Comparison of ENCODE assay signal across 2 cellular contexts in genomic region chr11:69361466-69361865, GRCh38.
TF ChIP-seq lines count a peak whose summit lies in the region.

No MANE protein-coding gene starts in this region.

TF ChIP-seq in GM23338, 12 proteins besides CTCF, POLR2A, EP300 and RAD21:
- TF ChIP-seq NANOG (IDR thresholded peaks at IDR 0.05; ENCODE audit: borderline replicate concordance) (no peak), ZNF114 (CRISPR knock-in tag; IDR thresholded peaks at IDR 0.05) (no peak), EZH2 (IDR thresholded peaks at IDR 0.05; ENCODE audit: low read depth, unreplicated experiment) (no peak), EZH2phosphoT487 (IDR thresholded peaks at IDR 0.05; ENCODE audit: unreplicated experiment) (no peak), JUNB (IDR thresholded peaks at IDR 0.05; ENCODE audit: unreplicated experiment) (no peak), POLR2AphosphoS5 (IDR thresholded peaks at IDR 0.05; ENCODE audit: low read depth) (no peak), ZNF331 (CRISPR knock-in tag; IDR thresholded peaks at IDR 0.05; ENCODE audit: low read depth) (no peak), CREB1 (CRISPR knock-in tag; IDR thresholded peaks at IDR 0.05; ENCODE audit: low read depth) (no peak), STAT1 (IDR thresholded peaks at IDR 0.05; ENCODE audit: unreplicated experiment) (no peak)
- TF ChIP-seq, protein P1, sequence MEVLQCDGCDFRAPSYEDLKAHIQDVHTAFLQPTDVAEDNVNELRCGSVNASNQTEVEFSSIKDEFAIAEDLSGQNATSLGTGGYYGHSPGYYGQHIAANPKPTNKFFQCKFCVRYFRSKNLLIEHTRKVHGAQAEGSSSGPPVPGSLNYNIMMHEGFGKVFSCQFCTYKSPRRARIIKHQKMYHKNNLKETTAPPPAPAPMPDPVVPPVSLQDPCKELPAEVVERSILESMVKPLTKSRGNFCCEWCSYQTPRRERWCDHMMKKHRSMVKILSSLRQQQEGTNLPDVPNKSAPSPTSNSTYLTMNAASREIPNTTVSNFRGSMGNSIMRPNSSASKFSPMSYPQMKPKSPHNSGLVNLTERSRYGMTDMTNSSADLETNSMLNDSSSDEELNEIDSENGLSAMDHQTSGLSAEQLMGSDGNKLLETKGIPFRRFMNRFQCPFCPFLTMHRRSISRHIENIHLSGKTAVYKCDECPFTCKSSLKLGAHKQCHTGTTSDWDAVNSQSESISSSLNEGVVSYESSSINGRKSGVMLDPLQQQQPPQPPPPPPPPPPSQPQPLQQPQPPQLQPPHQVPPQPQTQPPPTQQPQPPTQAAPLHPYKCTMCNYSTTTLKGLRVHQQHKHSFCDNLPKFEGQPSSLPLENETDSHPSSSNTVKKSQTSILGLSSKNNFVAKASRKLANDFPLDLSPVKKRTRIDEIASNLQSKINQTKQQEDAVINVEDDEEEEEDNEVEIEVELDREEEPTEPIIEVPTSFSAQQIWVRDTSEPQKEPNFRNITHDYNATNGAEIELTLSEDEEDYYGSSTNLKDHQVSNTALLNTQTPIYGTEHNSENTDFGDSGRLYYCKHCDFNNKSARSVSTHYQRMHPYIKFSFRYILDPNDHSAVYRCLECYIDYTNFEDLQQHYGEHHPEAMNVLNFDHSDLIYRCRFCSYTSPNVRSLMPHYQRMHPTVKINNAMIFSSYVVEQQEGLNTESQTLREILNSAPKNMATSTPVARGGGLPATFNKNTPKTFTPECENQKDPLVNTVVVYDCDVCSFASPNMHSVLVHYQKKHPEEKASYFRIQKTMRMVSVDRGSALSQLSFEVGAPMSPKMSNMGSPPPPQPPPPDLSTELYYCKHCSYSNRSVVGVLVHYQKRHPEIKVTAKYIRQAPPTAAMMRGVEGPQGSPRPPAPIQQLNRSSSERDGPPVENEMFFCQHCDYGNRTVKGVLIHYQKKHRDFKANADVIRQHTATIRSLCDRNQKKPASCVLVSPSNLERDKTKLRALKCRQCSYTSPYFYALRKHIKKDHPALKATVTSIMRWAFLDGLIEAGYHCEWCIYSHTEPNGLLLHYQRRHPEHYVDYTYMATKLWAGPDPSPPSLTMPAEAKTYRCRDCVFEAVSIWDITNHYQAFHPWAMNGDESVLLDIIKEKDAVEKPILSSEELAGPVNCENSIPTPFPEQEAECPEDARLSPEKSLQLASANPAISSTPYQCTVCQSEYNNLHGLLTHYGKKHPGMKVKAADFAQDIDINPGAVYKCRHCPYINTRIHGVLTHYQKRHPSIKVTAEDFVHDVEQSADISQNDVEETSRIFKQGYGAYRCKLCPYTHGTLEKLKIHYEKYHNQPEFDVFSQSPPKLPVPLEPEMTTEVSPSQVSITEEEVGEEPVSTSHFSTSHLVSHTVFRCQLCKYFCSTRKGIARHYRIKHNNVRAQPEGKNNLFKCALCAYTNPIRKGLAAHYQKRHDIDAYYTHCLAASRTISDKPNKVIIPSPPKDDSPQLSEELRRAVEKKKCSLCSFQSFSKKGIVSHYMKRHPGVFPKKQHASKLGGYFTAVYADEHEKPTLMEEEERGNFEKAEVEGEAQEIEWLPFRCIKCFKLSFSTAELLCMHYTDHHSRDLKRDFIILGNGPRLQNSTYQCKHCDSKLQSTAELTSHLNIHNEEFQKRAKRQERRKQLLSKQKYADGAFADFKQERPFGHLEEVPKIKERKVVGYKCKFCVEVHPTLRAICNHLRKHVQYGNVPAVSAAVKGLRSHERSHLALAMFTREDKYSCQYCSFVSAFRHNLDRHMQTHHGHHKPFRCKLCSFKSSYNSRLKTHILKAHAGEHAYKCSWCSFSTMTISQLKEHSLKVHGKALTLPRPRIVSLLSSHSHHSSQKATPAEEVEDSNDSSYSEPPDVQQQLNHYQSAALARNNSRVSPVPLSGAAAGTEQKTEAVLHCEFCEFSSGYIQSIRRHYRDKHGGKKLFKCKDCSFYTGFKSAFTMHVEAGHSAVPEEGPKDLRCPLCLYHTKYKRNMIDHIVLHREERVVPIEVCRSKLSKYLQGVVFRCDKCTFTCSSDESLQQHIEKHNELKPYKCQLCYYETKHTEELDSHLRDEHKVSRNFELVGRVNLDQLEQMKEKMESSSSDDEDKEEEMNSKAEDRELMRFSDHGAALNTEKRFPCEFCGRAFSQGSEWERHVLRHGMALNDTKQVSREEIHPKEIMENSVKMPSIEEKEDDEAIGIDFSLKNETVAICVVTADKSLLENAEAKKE (CRISPR knock-in tag; IDR thresholded peaks at IDR 0.05) = no peak
- TF ChIP-seq, protein P2, sequence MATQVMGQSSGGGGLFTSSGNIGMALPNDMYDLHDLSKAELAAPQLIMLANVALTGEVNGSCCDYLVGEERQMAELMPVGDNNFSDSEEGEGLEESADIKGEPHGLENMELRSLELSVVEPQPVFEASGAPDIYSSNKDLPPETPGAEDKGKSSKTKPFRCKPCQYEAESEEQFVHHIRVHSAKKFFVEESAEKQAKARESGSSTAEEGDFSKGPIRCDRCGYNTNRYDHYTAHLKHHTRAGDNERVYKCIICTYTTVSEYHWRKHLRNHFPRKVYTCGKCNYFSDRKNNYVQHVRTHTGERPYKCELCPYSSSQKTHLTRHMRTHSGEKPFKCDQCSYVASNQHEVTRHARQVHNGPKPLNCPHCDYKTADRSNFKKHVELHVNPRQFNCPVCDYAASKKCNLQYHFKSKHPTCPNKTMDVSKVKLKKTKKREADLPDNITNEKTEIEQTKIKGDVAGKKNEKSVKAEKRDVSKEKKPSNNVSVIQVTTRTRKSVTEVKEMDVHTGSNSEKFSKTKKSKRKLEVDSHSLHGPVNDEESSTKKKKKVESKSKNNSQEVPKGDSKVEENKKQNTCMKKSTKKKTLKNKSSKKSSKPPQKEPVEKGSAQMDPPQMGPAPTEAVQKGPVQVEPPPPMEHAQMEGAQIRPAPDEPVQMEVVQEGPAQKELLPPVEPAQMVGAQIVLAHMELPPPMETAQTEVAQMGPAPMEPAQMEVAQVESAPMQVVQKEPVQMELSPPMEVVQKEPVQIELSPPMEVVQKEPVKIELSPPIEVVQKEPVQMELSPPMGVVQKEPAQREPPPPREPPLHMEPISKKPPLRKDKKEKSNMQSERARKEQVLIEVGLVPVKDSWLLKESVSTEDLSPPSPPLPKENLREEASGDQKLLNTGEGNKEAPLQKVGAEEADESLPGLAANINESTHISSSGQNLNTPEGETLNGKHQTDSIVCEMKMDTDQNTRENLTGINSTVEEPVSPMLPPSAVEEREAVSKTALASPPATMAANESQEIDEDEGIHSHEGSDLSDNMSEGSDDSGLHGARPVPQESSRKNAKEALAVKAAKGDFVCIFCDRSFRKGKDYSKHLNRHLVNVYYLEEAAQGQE (IDR thresholded peaks at IDR 0.05; ENCODE audit: unreplicated experiment) = no peak
- TF ChIP-seq, protein P3, sequence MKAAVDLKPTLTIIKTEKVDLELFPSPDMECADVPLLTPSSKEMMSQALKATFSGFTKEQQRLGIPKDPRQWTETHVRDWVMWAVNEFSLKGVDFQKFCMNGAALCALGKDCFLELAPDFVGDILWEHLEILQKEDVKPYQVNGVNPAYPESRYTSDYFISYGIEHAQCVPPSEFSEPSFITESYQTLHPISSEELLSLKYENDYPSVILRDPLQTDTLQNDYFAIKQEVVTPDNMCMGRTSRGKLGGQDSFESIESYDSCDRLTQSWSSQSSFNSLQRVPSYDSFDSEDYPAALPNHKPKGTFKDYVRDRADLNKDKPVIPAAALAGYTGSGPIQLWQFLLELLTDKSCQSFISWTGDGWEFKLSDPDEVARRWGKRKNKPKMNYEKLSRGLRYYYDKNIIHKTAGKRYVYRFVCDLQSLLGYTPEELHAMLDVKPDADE (IDR thresholded peaks at IDR 0.05) = no peak

TF ChIP-seq in IMR-90, 13 proteins besides CTCF, POLR2A, EP300 and RAD21:
- TF ChIP-seq SMC3 (IDR thresholded peaks at IDR 0.05; ENCODE audit: low read depth, low read length) = no peak
- no peak for TF ChIP-seq FOS (IDR thresholded peaks at IDR 0.05; ENCODE audit: low read depth, low read length)
- TF ChIP-seq MAZ (IDR thresholded peaks at IDR 0.05; ENCODE audit: borderline replicate concordance, low read depth, low read length) = no peak
- TF ChIP-seq CEBPB (IDR thresholded peaks at IDR 0.05; ENCODE audit: low read depth, low read length) = no peak
- TF ChIP-seq CHD1 (IDR thresholded peaks at IDR 0.05; ENCODE audit: low read depth, low read length) = no peak
- no peak for TF ChIP-seq RFX5 (IDR thresholded peaks at IDR 0.05; ENCODE audit: low read depth, low read length)
- no peak for TF ChIP-seq ELK1 (IDR thresholded peaks at IDR 0.05; ENCODE audit: borderline replicate concordance, low read depth, low read length)
